11 cellular contexts compared by ENCODE assay signal in the genomic region with DNA sequence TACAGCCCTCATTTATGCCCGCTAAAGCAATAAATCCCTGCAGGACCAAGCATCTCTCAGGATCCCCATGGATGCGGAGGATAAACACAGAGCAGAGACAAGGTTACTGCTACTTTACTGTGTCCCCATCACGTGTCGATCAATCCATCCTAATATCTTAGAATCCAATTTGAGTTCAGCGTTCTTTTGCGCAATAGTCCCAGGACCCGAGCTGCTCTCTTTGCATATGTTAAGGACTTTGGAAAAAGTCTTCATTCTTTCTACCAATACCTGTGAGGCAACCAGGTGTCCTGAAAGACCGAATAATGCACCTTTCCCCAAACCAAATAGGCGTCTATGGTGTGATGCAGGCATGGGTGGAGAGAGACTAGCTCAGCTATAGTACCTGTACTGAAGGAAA. TPM values are rescaled to one million over a fixed set of nuclear protein-coding genes. Genes with fewer than 3 reads are reported as not detected.
"Had no signal": no experiment of that assay in that cellular context is flagged by ENCODE, and none has a peak within 500 bp of the region (broad histone marks: within the 10 kb centered on the region; RNA-seq: fewer than 3 reads in every experiment).

No MANE protein-coding gene starts in this region.

- DNase-seq: GM23248, H7, HFFc6, KG1 had no signal

- FAIRE-seq: HepG2, K562 had no signal

- H3K4me3 Mint-ChIP-seq: HFFc6 had no signal

- H3K9ac ChIP-seq: GM23248 had no signal

- ATAC-seq: HCT116, HepG2, K562 had no signal

- H3K9me3 ChIP-seq: HAP-1 had no signal

- H2AFZ ChIP-seq: GM23248 had no signal

- H3K36me3 ChIP-seq: HAP-1 had no signal

- H3K4me3 ChIP-seq: GM23248, HAP-1, K562 had no signal

- H3K9me3 Mint-ChIP-seq: HFFc6 had no signal

- H3K27ac Mint-ChIP-seq: HFFc6 had no signal

- H3K27ac ChIP-seq: GM23248, HL-60 had no signal

RNA-seq across cellular contexts. Expression of a gene that starts 38.0 kb away (rescaled TPM):
- total RNA-seq: GM23248, H4, H7, HepG2, HFFc6, HT1080, K562 had no signal
- polyA plus RNA-seq: GM23248, HepG2, K562 had no signal

RNA-seq across cellular contexts. Expression of a gene that starts 57.4 kb away (rescaled TPM):
- total RNA-seq: GM23248, H4, H7, HFFc6, HT1080 had no signal
- polyA plus RNA-seq: GM23248, HepG2, K562 had no signal
